9 cellular contexts compared by ENCODE assay signal in genomic region chr3:23035927-23036640, GRCh38.
DNase-seq lines count a peak whose midpoint lies in the region; TF ChIP-seq lines count a peak whose summit lies in the region.
"Had no signal": no experiment of that assay in that cellular context is flagged by ENCODE, and none has a peak within 500 bp of the region (broad histone marks: within the 10 kb centered on the region; RNA-seq: fewer than 3 reads in every experiment).

No MANE protein-coding gene starts in this region.

- H3K4me3 Mint-ChIP-seq in MCF 10A (ENCODE audit: unreplicated experiment): no peak overlapping the region

- intact Hi-C loops in MCF 10A (cut with micrococcal nuclease) (no loop called here), breast epithelium (cut with DNase I; ENCODE audit: low total_unique reads) (no loop called here)

- CTCF ChIA-PET in MCF 10A (lab: Yijun Ruan, JAX): interaction anchor here (0.6 to 0.7 kb wide), 2 partner anchors 18 to 145 kb away, joined by 3 read pairs; no protein-coding TSS in a partner anchor

- peak overlapping the region; percentile 77 for H3K27ac Mint-ChIP-seq in MCF 10A (ENCODE audit: low read depth, unreplicated experiment)

- TF ChIP-seq CTCF in MCF 10A (IDR thresholded peaks at IDR 0.05; ENCODE audit: unreplicated experiment): no peak
- TF ChIP-seq CTCF in breast epithelium (IDR thresholded peaks at IDR 0.05): no peak

- H3K4me1 Mint-ChIP-seq in MCF 10A (ENCODE audit: insufficient read depth, unreplicated experiment): peaks cover 15% of the 10 kb centered on the region

- POLR2A ChIA-PET in MCF 10A (lab: Yijun Ruan, JAX): no interaction called here

- H3K4me1 ChIP-seq in breast epithelium (no peaks in the 10 kb centered on the region), iPS-20b (ENCODE audit: insufficient read depth, low read length) (peaks cover 5% of the 10 kb centered on the region; the same call in 1 of the 2 replicates)

- H3K9ac ChIP-seq in iPS-20b (ENCODE audit: low read depth, low read length): 0 out of 2 replicates have a peak overlapping the region, but pooled peaks have one; percentile 15

- H3K27me3 ChIP-seq in breast epithelium: no peaks in the 10 kb centered on the region
- H3K27me3 ChIP-seq in iPS-20b (ENCODE audit: insufficient read depth, low read length): no peaks in the 10 kb centered on the region

- H3K36me3 ChIP-seq in breast epithelium (no peaks in the 10 kb centered on the region), iPS-20b (ENCODE audit: insufficient read depth, low read depth, low read length) (no peaks in the 10 kb centered on the region)

- H3K9me3 Mint-ChIP-seq in MCF 10A (ENCODE audit: unreplicated experiment): peaks cover 7% of the 10 kb centered on the region

- peaks cover 10% of the 10 kb centered on the region for H3K27me3 Mint-ChIP-seq in MCF 10A (ENCODE audit: insufficient read depth, unreplicated experiment)

- H3K36me3 Mint-ChIP-seq in MCF 10A (ENCODE audit: insufficient read depth, unreplicated experiment): no peaks in the 10 kb centered on the region

- BruUV-seq in MCF 10A (replicated peaks; lab: Mats Ljungman, UMichigan): no TSS peak

- H3K9me3 ChIP-seq in breast epithelium (peaks cover 3 to 4% of the 10 kb centered on the region in 2 donors), iPS-20b (ENCODE audit: insufficient read depth, low read depth, low read length) (no peaks in the 10 kb centered on the region)

- no peak overlapping the region for H3K27ac ChIP-seq in breast epithelium
- no peak overlapping the region for H3K27ac ChIP-seq in iPS-20b (ENCODE audit: low read length)

- DNase-seq in MCF 10A (ENCODE audit: unreplicated experiment): peak; percentile 26
- DNase-seq in breast epithelium (ENCODE audit: low spot score in 2 of 2): no peak
- peak; percentile 0 for DNase-seq in NCI-H69 (lab: John Stamatoyannopoulos, UW)
- peak; percentile 48 for DNase-seq in ureter (ENCODE audit: low spot score)
- no peak for DNase-seq in stimulated activated CD4-positive, alpha-beta T cell treated with anti-CD3 and anti-CD28 coated beads, Interleukin-4, amount 100 ng/mL, for 1 hour
- DNase-seq in NCI-H226: no peak
- no peak for DNase-seq in hypothalamus (lab: John Stamatoyannopoulos, UW)
- DNase-seq: NCI-H446 treated with DMSO at 0.1 percent for 48 hours had no signal

- H3K4me3 ChIP-seq in breast epithelium (no peak overlapping the region), iPS-20b (ENCODE audit: low read length) (no peak overlapping the region)

- TF ChIP-seq POLR2A in breast epithelium (IDR thresholded peaks at IDR 0.05): no peak

Comparison
In these comparisons a context has a peak if more than half of its experiments do, and no peak if none do; other contexts are left out.
1. DNase-seq: peak in MCF 10A (single experiment), NCI-H69 (single experiment) and ureter (single experiment); none in breast epithelium (0 of 2), stimulated activated CD4-positive, alpha-beta T cell treated with anti-CD3 and anti-CD28 coated beads, Interleukin-4, amount 100 ng/mL, for 1 hour (single experiment), NCI-H226 (single experiment) and hypothalamus (0 of 51).